ENCODE assay signal across 29 cellular contexts in genomic region chr9:132987021-132987620, GRCh38. TPM values are rescaled to one million over a fixed set of nuclear protein-coding genes. Genes with fewer than 3 reads are reported as not detected.
"Had no signal": no experiment of that assay in that cellular context is flagged by ENCODE, and none has a peak within 500 bp of the region (broad histone marks: within the 10 kb centered on the region; RNA-seq: fewer than 3 reads in every experiment).

No MANE protein-coding gene starts in this region.

- H3K79me2 ChIP-seq: parathyroid adenoma had no signal

- H3K36me3 ChIP-seq: heart left ventricle, left lung, spleen, suprapubic skin, tibial nerve had no signal

- H3K9me3 ChIP-seq: heart left ventricle, left lung, psoas muscle, spleen, suprapubic skin, tibial nerve had no signal

- H3K4me1 ChIP-seq: left lung, parathyroid adenoma, tibial nerve had no signal

- ATAC-seq: left lung had no signal

- FAIRE-seq: bronchial epithelial cell, colon, endometrium, TTC549 had no signal

- DNase-seq: activated CD4-positive, alpha-beta T cell treated with anti-CD3 and anti-CD28 coated beads for 48 hours; activated CD4-positive, alpha-beta T cell treated with anti-CD3 and anti-CD28 coated beads, Interleukin-2, amount 50 U/mL, for 48 hours; activated CD8-positive, alpha-beta memory T cell treated with anti-CD3 and anti-CD28 coated beads for 24 hours; activated effector memory CD4-positive, alpha-beta T cell treated with Interleukin-2 at 50 U/mL for 16 hours; activated naive CD4-positive, alpha-beta T cell treated with Interleukin-2 at 50 U/mL for 16 hours; anterior cingulate cortex; dermis blood vessel endothelial cell; effector CD8-positive, alpha-beta T cell; foreskin fibroblast; heart left ventricle; left lung; nucleus accumbens; psoas muscle; spleen; stimulated activated naive CD4-positive, alpha-beta T cell; T-helper 9 cell had no signal

- H3K9ac ChIP-seq: parathyroid adenoma had no signal

- H3K4me3 ChIP-seq: heart left ventricle, left lung, psoas muscle, spleen, suprapubic skin, tibial nerve had no signal

- H3K27ac ChIP-seq: epithelial cell of prostate, left lung, parathyroid adenoma, psoas muscle, spleen, suprapubic skin, tibial nerve, VCaP had no signal

- H2AFZ ChIP-seq: parathyroid adenoma had no signal

RNA-seq across cellular contexts. Expression of gene GFI1B, which starts 8.6 kb away (rescaled TPM):
- total RNA-seq: bronchial epithelial cell, dermis blood vessel endothelial cell, lung microvascular endothelial cell, mesenteric fat pad, psoas muscle, suprapubic skin, tibial nerve, ureter had no signal
- polyA plus RNA-seq: neural cell had no signal
